ENCODE assay signal across 22 cellular contexts in genomic region chr19:38107129-38107528, GRCh38.
DNase-seq lines count a peak whose midpoint lies in the region; ATAC-seq and TF ChIP-seq lines count a peak whose summit lies in the region.
"Had no signal": no experiment of that assay in that cellular context is flagged by ENCODE, and none has a peak within 500 bp of the region (broad histone marks: within the 10 kb centered on the region; RNA-seq: fewer than 3 reads in every experiment).

No MANE protein-coding gene starts in this region.

- H3K27me3 Mint-ChIP-seq in activated CD4-positive, alpha-beta memory T cell treated with anti-CD3 and anti-CD28 coated beads for 36 hours = no peaks in the 10 kb centered on the region
- H3K27me3 Mint-ChIP-seq in activated CD4-positive, alpha-beta memory T cell treated with anti-CD3 and anti-CD28 coated beads, Interleukin-2, amount 10 ng/mL, durations not matched to agents 7 days and 5 days = no peaks in the 10 kb centered on the region
- no peaks in the 10 kb centered on the region for H3K27me3 Mint-ChIP-seq in naive thymus-derived CD8-positive, alpha-beta T cell
- H3K27me3 Mint-ChIP-seq in activated CD8-positive, alpha-beta memory T cell treated with anti-CD3 and anti-CD28 coated beads, Interleukin-2, amount 10 ng/mL, durations not matched to agents 7 days and 5 days = no peaks in the 10 kb centered on the region
- H3K27me3 Mint-ChIP-seq: CD4-positive, alpha-beta memory T cell had no signal

- peak; percentile 18 for DNase-seq in activated CD4-positive, alpha-beta memory T cell treated with anti-CD3 and anti-CD28 coated beads for 36 hours
- no peak for DNase-seq in activated CD4-positive, alpha-beta memory T cell treated with anti-CD3 and anti-CD28 coated beads, Interleukin-2, amount 10 ng/mL, durations not matched to agents 7 days and 5 days
- DNase-seq in RWPE1 (ENCODE audit: low spot score) = no peak
- no peak for DNase-seq in stimulated activated effector memory CD8-positive, alpha-beta T cell treated with anti-CD3 and anti-CD28 coated beads, Interleukin-12 subunit alpha, Interleukin-12 subunit beta, amount 100 ng/mL, for 72 hours (ENCODE audit: low spot score in 2 of 2)
- DNase-seq in naive thymus-derived CD8-positive, alpha-beta T cell = no peak
- no peak for DNase-seq in activated CD8-positive, alpha-beta memory T cell treated with anti-CD3 and anti-CD28 coated beads, Interleukin-2, amount 10 ng/mL, durations not matched to agents 7 days and 5 days
- DNase-seq: 8988T; Caco-2; CD4-positive, alpha-beta memory T cell; DND-41; NCI-H1105 treated with DMSO at 0.1 percent for 48 hours; NCI-H2081; NCI-H2171; NCI-H345; NCI-H524; NCI-H82 had no signal

- intact Hi-C loops in activated CD4-positive, alpha-beta memory T cell treated with anti-CD3 and anti-CD28 coated beads for 36 hours (cut with micrococcal nuclease) = no loop called here

- peaks cover 30% of the 10 kb centered on the region for H3K36me3 Mint-ChIP-seq in activated CD4-positive, alpha-beta memory T cell treated with anti-CD3 and anti-CD28 coated beads for 36 hours
- H3K36me3 Mint-ChIP-seq in activated CD4-positive, alpha-beta memory T cell treated with anti-CD3 and anti-CD28 coated beads, Interleukin-2, amount 10 ng/mL, durations not matched to agents 7 days and 5 days (ENCODE audit: low read depth) = peaks cover 22% of the 10 kb centered on the region
- peaks cover 22% of the 10 kb centered on the region for H3K36me3 Mint-ChIP-seq in stimulated activated effector memory CD8-positive, alpha-beta T cell treated with anti-CD3 and anti-CD28 coated beads, Interleukin-12 subunit alpha, Interleukin-12 subunit beta, amount 100 ng/mL, for 72 hours
- H3K36me3 Mint-ChIP-seq in naive thymus-derived CD8-positive, alpha-beta T cell = peaks cover 5 to 89% (median 52%) of the 10 kb centered on the region in 3 donors
- H3K36me3 Mint-ChIP-seq in activated CD8-positive, alpha-beta memory T cell treated with anti-CD3 and anti-CD28 coated beads, Interleukin-2, amount 10 ng/mL, durations not matched to agents 7 days and 5 days = peaks cover 11% of the 10 kb centered on the region

- ATAC-seq in esophagus mucosa (peak; percentile 59), HG02798 (IDR thresholded peaks at IDR 0.05; ENCODE audit: poor library complexity, unreplicated experiment) (no peak)
- no peak for ATAC-seq in stimulated activated effector memory CD8-positive, alpha-beta T cell treated with anti-CD3 and anti-CD28 coated beads, Interleukin-12 subunit alpha, Interleukin-12 subunit beta, amount 100 ng/mL, for 72 hours
- no peak for ATAC-seq in naive thymus-derived CD8-positive, alpha-beta T cell
- no peak for ATAC-seq in activated CD8-positive, alpha-beta memory T cell treated with anti-CD3 and anti-CD28 coated beads, Interleukin-2, amount 10 ng/mL, durations not matched to agents 7 days and 5 days
- ATAC-seq: Panc1 had no signal

- 0 out of 2 replicates have a peak overlapping the region, but pooled peaks have one; percentile 51 for H3K27ac ChIP-seq in RWPE1
- H3K27ac ChIP-seq: BLaER1 treated with 17β-estradiol and CSF1 and Interleukin-3, amounts not matched to agents 10 nM and 100 nM; GM23248; KMS-11 had no signal

- no peak overlapping the region for H3K27ac Mint-ChIP-seq in activated CD4-positive, alpha-beta memory T cell treated with anti-CD3 and anti-CD28 coated beads for 36 hours
- H3K27ac Mint-ChIP-seq in activated CD4-positive, alpha-beta memory T cell treated with anti-CD3 and anti-CD28 coated beads, Interleukin-2, amount 10 ng/mL, durations not matched to agents 7 days and 5 days = no peak overlapping the region
- peak overlapping the region; percentile 75 for H3K27ac Mint-ChIP-seq in stimulated activated effector memory CD8-positive, alpha-beta T cell treated with anti-CD3 and anti-CD28 coated beads, Interleukin-12 subunit alpha, Interleukin-12 subunit beta, amount 100 ng/mL, for 72 hours
- peak overlapping the region in 1 of 10 donors; percentile 55 for H3K27ac Mint-ChIP-seq in naive thymus-derived CD8-positive, alpha-beta T cell
- H3K27ac Mint-ChIP-seq in activated CD8-positive, alpha-beta memory T cell treated with anti-CD3 and anti-CD28 coated beads, Interleukin-2, amount 10 ng/mL, durations not matched to agents 7 days and 5 days = no peak overlapping the region
- H3K27ac Mint-ChIP-seq: CD4-positive, alpha-beta memory T cell had no signal

- H3K4me3 Mint-ChIP-seq in activated CD4-positive, alpha-beta memory T cell treated with anti-CD3 and anti-CD28 coated beads for 36 hours = no peak overlapping the region
- no peak overlapping the region for H3K4me3 Mint-ChIP-seq in activated CD4-positive, alpha-beta memory T cell treated with anti-CD3 and anti-CD28 coated beads, Interleukin-2, amount 10 ng/mL, durations not matched to agents 7 days and 5 days
- no peak overlapping the region for H3K4me3 Mint-ChIP-seq in stimulated activated effector memory CD8-positive, alpha-beta T cell treated with anti-CD3 and anti-CD28 coated beads, Interleukin-12 subunit alpha, Interleukin-12 subunit beta, amount 100 ng/mL, for 72 hours
- H3K4me3 Mint-ChIP-seq in naive thymus-derived CD8-positive, alpha-beta T cell = no peak overlapping the region
- no peak overlapping the region for H3K4me3 Mint-ChIP-seq in activated CD8-positive, alpha-beta memory T cell treated with anti-CD3 and anti-CD28 coated beads, Interleukin-2, amount 10 ng/mL, durations not matched to agents 7 days and 5 days
- H3K4me3 Mint-ChIP-seq: CD4-positive, alpha-beta memory T cell had no signal

- POLR2A ChIA-PET in activated CD4-positive, alpha-beta memory T cell treated with anti-CD3 and anti-CD28 coated beads for 36 hours (lab: Charles Lee) = no interaction called here
- POLR2A ChIA-PET in activated CD4-positive, alpha-beta memory T cell treated with anti-CD3 and anti-CD28 coated beads, Interleukin-2, amount 10 ng/mL, durations not matched to agents 7 days and 5 days (lab: Charles Lee) = no interaction called here
- POLR2A ChIA-PET in RWPE1 (lab: Yijun Ruan, JAX; ENCODE audit: low non-redundant PET) = interaction anchor here (0.5 kb wide), 1 partner anchor 21 kb away, joined by 3 read pairs; no protein-coding TSS in a partner anchor
- POLR2A ChIA-PET in naive thymus-derived CD8-positive, alpha-beta T cell (lab: Charles Lee) = no interaction called here

- H3K9me3 Mint-ChIP-seq in activated CD4-positive, alpha-beta memory T cell treated with anti-CD3 and anti-CD28 coated beads for 36 hours = no peaks in the 10 kb centered on the region
- H3K9me3 Mint-ChIP-seq in activated CD4-positive, alpha-beta memory T cell treated with anti-CD3 and anti-CD28 coated beads, Interleukin-2, amount 10 ng/mL, durations not matched to agents 7 days and 5 days = no peaks in the 10 kb centered on the region
- no peaks in the 10 kb centered on the region for H3K9me3 Mint-ChIP-seq in stimulated activated effector memory CD8-positive, alpha-beta T cell treated with anti-CD3 and anti-CD28 coated beads, Interleukin-12 subunit alpha, Interleukin-12 subunit beta, amount 100 ng/mL, for 72 hours
- no peaks in the 10 kb centered on the region for H3K9me3 Mint-ChIP-seq in naive thymus-derived CD8-positive, alpha-beta T cell
- H3K9me3 Mint-ChIP-seq in activated CD8-positive, alpha-beta memory T cell treated with anti-CD3 and anti-CD28 coated beads, Interleukin-2, amount 10 ng/mL, durations not matched to agents 7 days and 5 days (ENCODE audit: low read depth) = no peaks in the 10 kb centered on the region
- H3K9me3 Mint-ChIP-seq: CD4-positive, alpha-beta memory T cell had no signal

- no peaks in the 10 kb centered on the region for H3K4me1 Mint-ChIP-seq in activated CD4-positive, alpha-beta memory T cell treated with anti-CD3 and anti-CD28 coated beads for 36 hours (ENCODE audit: low read depth)
- no peaks in the 10 kb centered on the region for H3K4me1 Mint-ChIP-seq in activated CD4-positive, alpha-beta memory T cell treated with anti-CD3 and anti-CD28 coated beads, Interleukin-2, amount 10 ng/mL, durations not matched to agents 7 days and 5 days
- H3K4me1 Mint-ChIP-seq in stimulated activated effector memory CD8-positive, alpha-beta T cell treated with anti-CD3 and anti-CD28 coated beads, Interleukin-12 subunit alpha, Interleukin-12 subunit beta, amount 100 ng/mL, for 72 hours = no peaks in the 10 kb centered on the region
- no peaks in the 10 kb centered on the region for H3K4me1 Mint-ChIP-seq in naive thymus-derived CD8-positive, alpha-beta T cell
- H3K4me1 Mint-ChIP-seq in activated CD8-positive, alpha-beta memory T cell treated with anti-CD3 and anti-CD28 coated beads, Interleukin-2, amount 10 ng/mL, durations not matched to agents 7 days and 5 days = no peaks in the 10 kb centered on the region

- CTCF ChIA-PET in activated CD4-positive, alpha-beta memory T cell treated with anti-CD3 and anti-CD28 coated beads for 36 hours (lab: Charles Lee) = interaction anchor here (1.0 kb wide), 1 partner anchor 12 kb away, joined by 3 read pairs; no protein-coding TSS in a partner anchor
- CTCF ChIA-PET in activated CD4-positive, alpha-beta memory T cell treated with anti-CD3 and anti-CD28 coated beads, Interleukin-2, amount 10 ng/mL, durations not matched to agents 7 days and 5 days (lab: Charles Lee) = no interaction called here
- CTCF ChIA-PET in RWPE1 (lab: Yijun Ruan, JAX) = interaction anchor here (0.6 to 1.4 kb wide), 3 partner anchors 26 to 103 kb away, joined by 3 to 5 read pairs (median 3); no protein-coding TSS in a partner anchor
- CTCF ChIA-PET in activated CD8-positive, alpha-beta memory T cell treated with anti-CD3 and anti-CD28 coated beads, Interleukin-2, amount 10 ng/mL, durations not matched to agents 7 days and 5 days (lab: Charles Lee) = no interaction called here

- TF ChIP-seq CTCF in RWPE1 (conservative IDR thresholded peaks at IDR 0.05; ENCODE audit: low read depth) = no peak

Comparison
In these comparisons a context has a peak if more than half of its experiments do, and no peak if none do; other contexts are left out.
1. CTCF ChIA-PET loops: an anchor here in activated CD4-positive, alpha-beta memory T cell treated with anti-CD3 and anti-CD28 coated beads for 36 hours (1.0 kb wide) and RWPE1 (0.6 to 1.4 kb wide); none called in activated CD4-positive, alpha-beta memory T cell treated with anti-CD3 and anti-CD28 coated beads, Interleukin-2, amount 10 ng/mL, durations not matched to agents 7 days and 5 days and activated CD8-positive, alpha-beta memory T cell treated with anti-CD3 and anti-CD28 coated beads, Interleukin-2, amount 10 ng/mL, durations not matched to agents 7 days and 5 days.